In genomic region chr1:181135815-181136737, GRCh38 we compare ENCODE assay signal across 8 cellular contexts. TPM values are rescaled to one million over a fixed set of nuclear protein-coding genes. Genes with fewer than 3 reads are reported as not detected.
A peak's percentile ranks its signal among the peaks of the same experiment; 100 is the strongest.
DNase-seq lines count a peak whose midpoint lies in the region; ATAC-seq and TF ChIP-seq lines count a peak whose summit lies in the region.

No MANE protein-coding gene starts in this region.

- 83 to 85% methylated on average over 12 of the region's 12 CpGs for WGBS in testis, 2 donors

- H3K4me3 ChIP-seq in thoracic aorta (peak overlapping the region; percentile 0), testis (no peak overlapping the region)

- H3K27me3 Mint-ChIP-seq in activated T-cell treated with anti-CD3 and anti-CD28 coated beads, Interleukin-2, amount 50 U/mL, for 72 hours (ENCODE audit: low read depth) = no peaks in the 10 kb centered on the region
- peaks cover 3% of the 10 kb centered on the region; the same call in 1 of the 2 replicates for H3K27me3 Mint-ChIP-seq in WTC11 (ENCODE audit: low read depth)

- CTCF ChIA-PET in WTC11 (lab: Charles Lee) = interaction anchor here (0.6 to 2.0 kb wide), 19 partner anchors 9 to 254 kb away, joined by 3 to 14 read pairs (median 4); no protein-coding TSS in a partner anchor

- no peaks in the 10 kb centered on the region for H3K27me3 ChIP-seq in thoracic aorta (replicated peaks; ENCODE audit: insufficient read depth)
- H3K27me3 ChIP-seq in testis = no peaks in the 10 kb centered on the region

- POLR2A ChIA-PET in WTC11 (lab: Charles Lee) = interaction anchor here (0.7 to 1.8 kb wide), 2 partner anchors 46 to 47 kb away, joined by 3 to 6 read pairs; no protein-coding TSS in a partner anchor

- no peak for TF ChIP-seq POLR2A in testis (IDR thresholded peaks at IDR 0.05)

- no peaks in the 10 kb centered on the region for H3K9me3 Mint-ChIP-seq in activated T-cell treated with anti-CD3 and anti-CD28 coated beads, Interleukin-2, amount 50 U/mL, for 72 hours
- H3K9me3 Mint-ChIP-seq in WTC11 = no peaks in the 10 kb centered on the region

- H3K4me3 Mint-ChIP-seq in activated T-cell treated with anti-CD3 and anti-CD28 coated beads, Interleukin-2, amount 50 U/mL, for 72 hours = peak overlapping the region; percentile 71 to 89
- H3K4me3 Mint-ChIP-seq in WTC11 = no peak overlapping the region

- H3K9me3 ChIP-seq in thoracic aorta = no peaks in the 10 kb centered on the region
- no peaks in the 10 kb centered on the region for H3K9me3 ChIP-seq in testis

- DNase-seq in activated T-cell treated with anti-CD3 and anti-CD28 coated beads, Interleukin-2, amount 50 U/mL, for 72 hours = no peak
- no peak for DNase-seq in activated T-cell treated with anti-CD3 and anti-CD28 coated beads, Interleukin-2, amount 50 U/mL, for 1 hour
- DNase-seq in WTC11 (ENCODE audit: low spot score) (no peak), left ventricle myocardium superior (no peak), thoracic aorta (ENCODE audit: low spot score) (no peak), testis (no peak), NCI-H2029 treated with DMSO at 0.1 percent for 48 hours (lab: John Stamatoyannopoulos, UW) (no peak), NAMALWA (ENCODE audit: low spot score) (no peak)

- TF ChIP-seq CTCF in WTC11 (IDR thresholded peaks at IDR 0.05) (no peak), thoracic aorta (IDR thresholded peaks at IDR 0.05) (no peak), testis (IDR thresholded peaks at IDR 0.05) (no peak)

- peaks cover 72% of the 10 kb centered on the region for H3K4me1 Mint-ChIP-seq in activated T-cell treated with anti-CD3 and anti-CD28 coated beads, Interleukin-2, amount 50 U/mL, for 72 hours (ENCODE audit: low read depth)
- H3K4me1 Mint-ChIP-seq in WTC11 = peaks cover 45% of the 10 kb centered on the region

- peaks cover 21 to 55% of the 10 kb centered on the region in 2 donors for H3K4me1 ChIP-seq in thoracic aorta (ENCODE audit: control insufficient read depth in 1 of 2, low read depth in 2 of 2)
- peaks cover 13% of the 10 kb centered on the region for H3K4me1 ChIP-seq in testis

- H3K36me3 Mint-ChIP-seq in activated T-cell treated with anti-CD3 and anti-CD28 coated beads, Interleukin-2, amount 50 U/mL, for 72 hours (ENCODE audit: insufficient read depth in 2 of 2) = no peaks in the 10 kb centered on the region
- no peaks in the 10 kb centered on the region for H3K36me3 Mint-ChIP-seq in WTC11

- peak; percentile 8 to 18 for ATAC-seq in activated T-cell treated with anti-CD3 and anti-CD28 coated beads, Interleukin-2, amount 50 U/mL, for 72 hours (replicated peaks in 1 of 2)
- ATAC-seq in WTC11 (no peak), left ventricle myocardium superior (peak; percentile 55), thoracic aorta (ENCODE audit: insufficient number of reproducible peaks, low FRiP score, low read depth) (peak; percentile 50)

- peak overlapping the region; percentile 73 to 81 for H3K27ac ChIP-seq in thoracic aorta
- no peak overlapping the region for H3K27ac ChIP-seq in testis

- H3K27ac Mint-ChIP-seq in activated T-cell treated with anti-CD3 and anti-CD28 coated beads, Interleukin-2, amount 50 U/mL, for 72 hours = peak overlapping the region; percentile 72
- peak overlapping the region; percentile 78 for H3K27ac Mint-ChIP-seq in WTC11

- H3K36me3 ChIP-seq in thoracic aorta (no peaks in the 10 kb centered on the region), testis (ENCODE audit: low read depth, missing control alignments) (no peaks in the 10 kb centered on the region)

- intact Hi-C loops in left ventricle myocardium superior (cut with micrococcal nuclease) = no loop called here
- intact Hi-C loops in testis (cut with DNase I; ENCODE audit: low total_unique reads) = no loop called here

TF ChIP-seq in WTC11, 78 proteins besides CTCF, POLR2A, EP300 and RAD21:
- no peak for TF ChIP-seq MXD4 (CRISPR knock-in tag; IDR thresholded peaks at IDR 0.05; ENCODE audit: borderline replicate concordance)
- TF ChIP-seq NFE2L1 (CRISPR knock-in tag; IDR thresholded peaks at IDR 0.05) = 0 out of 2 replicates have a peak, but pooled peaks have one; percentile 27
- TF ChIP-seq ZNF281 (CRISPR knock-in tag; IDR thresholded peaks at IDR 0.05) = no peak

RNA-seq across cellular contexts. Expression of gene IER5, which starts 47.6 kb away (rescaled TPM):
- 10 to 100 TPM; 71.8 to 72.2 TPM for total RNA-seq in activated T-cell treated with anti-CD3 and anti-CD28 coated beads, Interleukin-2, amount 50 U/mL, for 72 hours
- 14.2 to 18.2 TPM (median 14.3 TPM) in 3 replicates for total RNA-seq in WTC11 (2021)
- total RNA-seq in left ventricle myocardium superior = 15.9 TPM
- 10 to 100 TPM; 20.2 to 55.8 TPM for total RNA-seq in thoracic aorta
- 10 to 100 TPM; 10.3 to 13.3 TPM for total RNA-seq in testis
- polyA plus RNA-seq in testis (ENCODE audit: insufficient read depth, low read depth, low replicate concordance) = 7.1 TPM

Comparison
In these comparisons a context has a peak if more than half of its experiments do, and no peak if none do; other contexts are left out.
1. H3K27ac ChIP-seq: peak in thoracic aorta (2 of 2); none in testis (0 of 2).